ENCODE assay signal across 31 cellular contexts in genomic region chr20:48385527-48385926, GRCh38.
"Had no signal": no experiment of that assay in that cellular context is flagged by ENCODE, and none has a peak within 500 bp of the region (broad histone marks: within the 10 kb centered on the region; RNA-seq: fewer than 3 reads in every experiment).

No MANE protein-coding gene starts in this region.

- H3K36me3 Mint-ChIP-seq: activated CD4-positive, alpha-beta memory T cell treated with anti-CD3 and anti-CD28 coated beads for 36 hours; activated naive CD4-positive, alpha-beta T cell treated with anti-CD3 and anti-CD28 coated beads, Interleukin-2, amount 50 U/mL, for 24 hours; activated naive CD8-positive, alpha-beta T cell treated with anti-CD3 and anti-CD28 coated beads, Interleukin-2, amount 10 ng/mL, durations not matched to agents 7 days and 5 days; T-cell had no signal

- H3K27me3 ChIP-seq: ascending aorta, Peyer's patch had no signal

- H3K9me3 Mint-ChIP-seq: activated naive CD8-positive, alpha-beta T cell treated with anti-CD3 and anti-CD28 coated beads, Interleukin-2, amount 10 ng/mL, durations not matched to agents 7 days and 5 days had no signal

- H3K27ac Mint-ChIP-seq: activated B cell treated with CpG ODN at 0.5 μM for 24 hours; activated CD4-positive, alpha-beta memory T cell treated with anti-CD3 and anti-CD28 coated beads for 36 hours; activated naive CD4-positive, alpha-beta T cell treated with anti-CD3 and anti-CD28 coated beads, Interleukin-2, amount 50 U/mL, for 24 hours; activated naive CD8-positive, alpha-beta T cell treated with anti-CD3 and anti-CD28 coated beads, Interleukin-2, amount 10 ng/mL, durations not matched to agents 7 days and 5 days; T-cell; T-helper 17 cell had no signal

- DNase-seq: activated B cell treated with CpG ODN at 0.5 μM for 24 hours; activated CD4-positive, alpha-beta memory T cell treated with anti-CD3 and anti-CD28 coated beads for 36 hours; activated CD4-positive, alpha-beta T cell treated with anti-CD3 and anti-CD28 coated beads for 4 hours; activated CD4-positive, alpha-beta T cell treated with anti-CD3 and anti-CD28 coated beads, Interleukin-2, amount 50 U/mL, for 1 hour; activated CD4-positive, CD25-positive, alpha-beta regulatory T cell treated with anti-CD3 and anti-CD28 coated beads, Interleukin-2, amount 50 U/mL, for 72 hours; activated CD8-positive, alpha-beta memory T cell treated with anti-CD3 and anti-CD28 coated beads, Interleukin-2, amount 50 U/mL, for 4 hours; activated effector memory CD4-positive, alpha-beta T cell treated with Interleukin-2 at 50 U/mL for 16 hours; activated naive CD4-positive, alpha-beta T cell; activated naive CD8-positive, alpha-beta T cell treated with anti-CD3 and anti-CD28 coated beads, Interleukin-2, amount 10 ng/mL, durations not matched to agents 7 days and 5 days; activated T-cell treated with anti-CD3 and anti-CD28 coated beads, Interleukin-2, amount 50 U/mL, for 48 hours; amygdala; MM.1S; MV-4-11; NCI-H1092; NCI-H1436 treated with DMSO at 0.1 percent for 48 hours; NCI-H1694 treated with DMSO at 0.1 percent for 48 hours; NCI-H2029; NCI-H345; NCI-H524 treated with DMSO at 0.1 percent for 48 hours; NCI-H748 treated with DMSO at 0.1 percent for 48 hours; NK-92 treated with Interleukin-12 subunit alpha and Interleukin-12 subunit beta, amount 100 ng/mL, for 24 hours; PC-3; Peyer's patch; SIG-M5; T-cell; T-helper 17 cell had no signal

- H3K36me3 ChIP-seq: ascending aorta, Peyer's patch had no signal

- H3K4me3 Mint-ChIP-seq: activated B cell treated with CpG ODN at 0.5 μM for 24 hours; activated CD4-positive, alpha-beta memory T cell treated with anti-CD3 and anti-CD28 coated beads for 36 hours; activated naive CD4-positive, alpha-beta T cell treated with anti-CD3 and anti-CD28 coated beads, Interleukin-2, amount 50 U/mL, for 24 hours; activated naive CD8-positive, alpha-beta T cell treated with anti-CD3 and anti-CD28 coated beads, Interleukin-2, amount 10 ng/mL, durations not matched to agents 7 days and 5 days; T-cell; T-helper 17 cell had no signal

- ATAC-seq: PC-3, SK-N-SH treated with all-trans-retinoic acid at 6 μM for 48 hours, T-helper 17 cell had no signal

- H3K4me1 ChIP-seq: ascending aorta, Peyer's patch had no signal

- H3K27ac ChIP-seq: ascending aorta, Peyer's patch, RWPE1, VCaP had no signal

- H3K4me3 ChIP-seq: ascending aorta, Peyer's patch had no signal

- H3K4me1 Mint-ChIP-seq: activated B cell treated with CpG ODN at 0.5 μM for 24 hours; activated naive CD4-positive, alpha-beta T cell treated with anti-CD3 and anti-CD28 coated beads, Interleukin-2, amount 50 U/mL, for 24 hours; activated naive CD8-positive, alpha-beta T cell treated with anti-CD3 and anti-CD28 coated beads, Interleukin-2, amount 10 ng/mL, durations not matched to agents 7 days and 5 days; T-cell had no signal

- H3K9me3 ChIP-seq: ascending aorta, Peyer's patch had no signal
